Comparison of ENCODE assay signal across 28 cellular contexts in the genomic region with DNA sequence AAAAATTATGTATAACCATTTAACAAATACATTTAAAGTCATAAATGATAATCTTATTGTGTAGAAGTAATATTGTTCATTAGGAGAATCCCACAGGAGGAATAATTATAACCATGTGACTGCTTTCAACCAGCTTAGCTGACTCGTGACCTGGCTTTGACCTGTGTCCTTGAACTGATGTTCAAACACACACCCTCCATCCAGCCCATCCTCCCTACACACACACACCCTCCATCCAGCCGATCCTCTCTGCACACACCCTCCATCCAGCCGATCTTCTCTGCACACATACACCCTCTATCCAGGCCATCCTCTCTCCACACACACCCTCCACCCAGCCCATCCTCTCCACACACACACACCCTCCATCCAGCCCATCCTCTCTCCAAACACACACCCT.
DNase-seq lines count a peak whose midpoint lies in the region; ATAC-seq, FAIRE-seq and TF ChIP-seq lines count a peak whose summit lies in the region.
"Had no signal": no experiment of that assay in that cellular context is flagged by ENCODE, and none has a peak within 500 bp of the region (broad histone marks: within the 10 kb centered on the region; RNA-seq: fewer than 3 reads in every experiment).

No MANE protein-coding gene starts in this region.

- no peak for TF ChIP-seq CTCF in fibroblast of mammary gland (conservative IDR thresholded peaks at IDR 0.05; ENCODE audit: control insufficient read depth, insufficient read depth, low read depth, low read length)

- FAIRE-seq in small intestine (lab: Jason Lieb, UNC) = no peak
- FAIRE-seq: A204.1, pancreas had no signal

- no peaks in the 10 kb centered on the region for H3K36me3 ChIP-seq in small intestine (ENCODE audit: control insufficient read depth in 2 of 2, insufficient read depth in 2 of 2, low read length in 2 of 2)
- H3K36me3 ChIP-seq: pancreas, Peyer's patch, right atrium auricular region, uterus had no signal

- 16 to 36% (median 28%) methylated on average over 3 of the region's 3 CpGs for WGBS in small intestine, 3 donors

- H3K27ac ChIP-seq in small intestine (ENCODE audit: low read depth in 1 of 2, low read length in 1 of 2) = no peak overlapping the region
- H3K27ac ChIP-seq: GM23248, pancreas, Peyer's patch, right atrium auricular region, uterus had no signal

- peak; percentile 60 for DNase-seq in NCI-H2171 treated with DMSO at 0.1 percent for 48 hours (lab: John Stamatoyannopoulos, UW)
- no peak for DNase-seq in NCI-H2171 (lab: John Stamatoyannopoulos, UW)
- peak; percentile 60 for DNase-seq in NCI-H69 (lab: John Stamatoyannopoulos, UW)
- DNase-seq in fibroblast of mammary gland (ENCODE audit: low read depth) = peak; percentile 9
- DNase-seq in small intestine = peak; percentile 6
- no peak for DNase-seq in HT-29 (ENCODE audit: low spot score)
- DNase-seq: activated CD4-positive, alpha-beta T cell treated with anti-CD3 and anti-CD28 coated beads for 48 hours; activated CD8-positive, alpha-beta memory T cell treated with anti-CD3 and anti-CD28 coated beads for 24 hours; activated T-cell treated with anti-CD3 and anti-CD28 coated beads for 4 hours; amniotic stem cell; CD4-positive, CD25-positive, alpha-beta regulatory T cell; GM23248; hypothalamus; KBM-7; left cardiac atrium; mammary epithelial cell; NCI-H2081 treated with DMSO at 0.1 percent for 48 hours; NCI-H446 treated with DMSO at 0.1 percent for 48 hours; SIG-M5; stimulated activated CD4-positive, alpha-beta T cell treated with anti-CD3 and anti-CD28 coated beads, Interleukin-2, amount 100 ng/mL, for 24 hours; uterus had no signal

- no peak for ATAC-seq in HG03442 (IDR thresholded peaks at IDR 0.05; ENCODE audit: unreplicated experiment)
- no peak for ATAC-seq in HG02610 (IDR thresholded peaks at IDR 0.05; ENCODE audit: unreplicated experiment)
- ATAC-seq: left cardiac atrium; natural killer cell treated with Interleukin-12 subunit alpha and Interleukin-12 subunit beta and Interleukin-15 and Interleukin-18, amount 100 ng/mL, for 72 hours; pancreas had no signal

- no peaks in the 10 kb centered on the region for H3K4me1 ChIP-seq in small intestine (ENCODE audit: control insufficient read depth in 2 of 2, insufficient read depth in 1 of 2, low read depth in 1 of 2, low read length in 1 of 2)
- H3K4me1 ChIP-seq: pancreas, Peyer's patch, right atrium auricular region, uterus had no signal

- H3K4me3 ChIP-seq in fibroblast of mammary gland (ENCODE audit: control insufficient read depth, low read depth, low read length) (no peak overlapping the region), small intestine (ENCODE audit: low read depth in 1 of 2, low read length in 2 of 2) (no peak overlapping the region)
- H3K4me3 ChIP-seq: GM23248, pancreas, Peyer's patch, right atrium auricular region, uterus had no signal

- no peaks in the 10 kb centered on the region for H3K27me3 ChIP-seq in small intestine (ENCODE audit: control insufficient read depth in 2 of 2, insufficient read depth in 2 of 2, low read length in 2 of 2)
- H3K27me3 ChIP-seq: pancreas, Peyer's patch, right atrium auricular region, uterus had no signal

- H3K9me3 ChIP-seq in small intestine (ENCODE audit: control insufficient read depth, low read depth) = no peaks in the 10 kb centered on the region
- H3K9me3 ChIP-seq: pancreas, Peyer's patch, right atrium auricular region, uterus had no signal

Comparison
In these comparisons a context has a peak if more than half of its experiments do, and no peak if none do; other contexts are left out.
1. DNase-seq: peak in NCI-H2171 treated with DMSO at 0.1 percent for 48 hours (single experiment), NCI-H69 (single experiment), fibroblast of mammary gland (single experiment) and small intestine (single experiment); none in NCI-H2171 (single experiment) and HT-29 (single experiment).